Comparison of ENCODE assay signal across 17 cellular contexts in the genomic region with DNA sequence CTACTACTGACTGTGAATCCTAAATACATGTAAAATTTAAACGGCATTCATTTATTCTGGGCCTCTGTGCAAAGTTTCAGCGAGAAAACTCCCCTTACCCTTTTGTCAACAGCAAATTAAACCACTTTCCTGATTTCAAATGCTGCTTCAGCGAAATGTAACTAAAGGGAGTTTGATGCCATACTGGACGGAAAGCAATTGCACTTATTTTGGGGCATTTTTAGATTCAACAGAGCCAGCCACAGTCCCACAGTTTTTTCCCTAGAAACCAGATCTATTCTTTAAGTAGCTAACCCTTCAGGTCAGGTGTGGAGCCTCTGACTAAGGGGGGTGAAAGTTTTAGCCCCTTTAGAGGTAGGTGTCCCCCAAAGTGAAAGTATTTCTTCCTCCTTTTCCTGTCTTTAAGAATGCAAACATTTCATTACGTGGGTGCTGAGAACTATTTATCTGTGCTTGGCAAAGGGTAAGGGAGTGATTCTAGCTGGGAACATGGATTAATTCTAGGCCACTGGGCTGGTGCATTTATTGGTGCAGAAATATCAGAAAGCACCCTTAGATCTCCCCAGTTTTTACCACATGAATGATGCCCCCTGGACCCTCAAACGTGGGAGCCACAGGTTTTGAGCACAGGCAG.
DNase-seq lines count a peak whose midpoint lies in the region; ATAC-seq and TF ChIP-seq lines count a peak whose summit lies in the region.
"Had no signal": no experiment of that assay in that cellular context is flagged by ENCODE, and none has a peak within 500 bp of the region (broad histone marks: within the 10 kb centered on the region; RNA-seq: fewer than 3 reads in every experiment).

No MANE protein-coding gene starts in this region.

- CTCF ChIA-PET in IMR-90 (lab: Yijun Ruan, JAX), result interaction anchor here (0.6 to 2.3 kb wide), 3 partner anchors 84 to 196 kb away, joined by 3 to 7 read pairs (median 3); no protein-coding TSS in a partner anchor
- CTCF ChIA-PET in activated CD4-positive, alpha-beta T cell treated with anti-CD3 and anti-CD28 coated beads for 36 hours (lab: Charles Lee), result no interaction called here

- peaks cover 20% of the 10 kb centered on the region for H3K9me1 ChIP-seq in IMR-90 (ENCODE audit: insufficient read depth, low read length)

- dilution Hi-C loops in IMR-90 (cut with HindIII; ENCODE audit: low sequenced_read_pairs, unreplicated experiment), result no loop called here

- no peak for TF ChIP-seq POLR2A in IMR-90 (IDR thresholded peaks at IDR 0.05; ENCODE audit: low read depth, low read length)

- H3K18ac ChIP-seq in IMR-90 (ENCODE audit: low read depth, low read length), result peak overlapping the region; percentile 42; the same call in 1 of the 2 replicates

- H3K27ac ChIP-seq in 22Rv1 (peak overlapping the region; percentile 35), IMR-90 (ENCODE audit: insufficient read depth, low read length) (no peak overlapping the region)
- H3K27ac ChIP-seq: prostate gland, tibial nerve had no signal

- peak overlapping the region; percentile 80 for H2AFZ ChIP-seq in IMR-90 (replicated peaks; ENCODE audit: low read length, poor library complexity)

- 0 out of 2 replicates have a peak, but pooled peaks cover 2% of the 10 kb centered on the region for H3K27me3 ChIP-seq in IMR-90 (ENCODE audit: control insufficient read depth, insufficient read depth, low read length)
- H3K27me3 ChIP-seq: MG63, tibial nerve had no signal

- peak overlapping the region; percentile 47; the same call in 1 of the 2 replicates for H4K91ac ChIP-seq in IMR-90 (ENCODE audit: insufficient read depth, low read depth, low read length)

- H3K4ac ChIP-seq in IMR-90 (ENCODE audit: low read depth, low read length), result peak overlapping the region; percentile 83

- no peaks in the 10 kb centered on the region for H3K9me3 ChIP-seq in IMR-90 (ENCODE audit: control insufficient read depth, insufficient read depth, low read length)
- H3K9me3 ChIP-seq: MG63, prostate gland, tibial nerve had no signal

- peaks cover 18% of the 10 kb centered on the region for H3K4me1 ChIP-seq in IMR-90 (ENCODE audit: control insufficient read depth, insufficient read depth, low read length)
- H3K4me1 ChIP-seq: prostate gland had no signal

- H3K4me3 Mint-ChIP-seq in chondrocyte (ENCODE audit: unreplicated experiment) (no peak overlapping the region), osteocyte (ENCODE audit: unreplicated experiment) (no peak overlapping the region)
- H3K4me3 Mint-ChIP-seq in activated CD4-positive, alpha-beta T cell treated with anti-CD3 and anti-CD28 coated beads for 36 hours, result no peak overlapping the region
- H3K4me3 Mint-ChIP-seq: activated naive CD4-positive, alpha-beta T cell treated with anti-CD3 and anti-CD28 coated beads, Interleukin-2, amount 50 U/mL, for 24 hours; CD4-positive, alpha-beta memory T cell; natural killer cell had no signal

- H3K23ac ChIP-seq in IMR-90 (ENCODE audit: low read depth, low read length), result peak overlapping the region; percentile 37; the same call in 1 of the 2 replicates

- H4K5ac ChIP-seq in IMR-90 (ENCODE audit: low read depth, low read length), result peak overlapping the region; percentile 10; the same call in 1 of the 2 replicates

- TF ChIP-seq RAD21 in IMR-90 (IDR thresholded peaks at IDR 0.05; ENCODE audit: low read length), result no peak

- H3K27me3 Mint-ChIP-seq in chondrocyte (ENCODE audit: low read depth), result no peaks in the 10 kb centered on the region
- no peaks in the 10 kb centered on the region for H3K27me3 Mint-ChIP-seq in osteocyte (ENCODE audit: unreplicated experiment)
- H3K27me3 Mint-ChIP-seq in activated CD4-positive, alpha-beta T cell treated with anti-CD3 and anti-CD28 coated beads for 36 hours, result peaks cover 2% of the 10 kb centered on the region
- H3K27me3 Mint-ChIP-seq: CD4-positive, alpha-beta memory T cell had no signal

- no TSS peak for BruUV-seq in IMR-90 (replicated peaks; lab: Mats Ljungman, UMichigan)

- peak overlapping the region; percentile 43; the same call in 1 of the 2 replicates for H3K14ac ChIP-seq in IMR-90 (replicated peaks; ENCODE audit: low read depth, low read length)

- peak overlapping the region; percentile 94 for H2BK20ac ChIP-seq in IMR-90 (ENCODE audit: low read depth, low read length)

- peak; percentile 19; the same call in 1 of the 2 replicates for ATAC-seq in IMR-90 (ENCODE audit: low read depth)
- ATAC-seq in activated CD4-positive, alpha-beta T cell treated with anti-CD3 and anti-CD28 coated beads for 36 hours, result no peak
- ATAC-seq in HG02623 (IDR thresholded peaks at IDR 0.05; ENCODE audit: unreplicated experiment), result no peak
- ATAC-seq: natural killer cell had no signal

- no peak overlapping the region; the same call in 1 of the 2 replicates for H3K9ac ChIP-seq in IMR-90 (ENCODE audit: low read depth, low read length)

- peak overlapping the region; percentile 18; the same call in 1 of the 2 replicates for H2AK5ac ChIP-seq in IMR-90 (ENCODE audit: low read depth, low read length)

- H2BK5ac ChIP-seq in IMR-90 (ENCODE audit: low read depth, low read length, poor library complexity, severe bottlenecking), result peak overlapping the region; percentile 69

- H4K20me1 ChIP-seq in IMR-90 (ENCODE audit: insufficient read depth, low read length), result no peaks in the 10 kb centered on the region

- no peaks in the 10 kb centered on the region for H3K9me3 Mint-ChIP-seq in chondrocyte (ENCODE audit: low read depth)
- no peaks in the 10 kb centered on the region for H3K9me3 Mint-ChIP-seq in osteocyte (ENCODE audit: unreplicated experiment)
- no peaks in the 10 kb centered on the region for H3K9me3 Mint-ChIP-seq in activated CD4-positive, alpha-beta T cell treated with anti-CD3 and anti-CD28 coated beads for 36 hours (ENCODE audit: low read depth)
- H3K9me3 Mint-ChIP-seq: activated naive CD4-positive, alpha-beta T cell treated with anti-CD3 and anti-CD28 coated beads, Interleukin-2, amount 50 U/mL, for 24 hours; CD4-positive, alpha-beta memory T cell; natural killer cell had no signal

- peak overlapping the region; percentile 87 for H2BK120ac ChIP-seq in IMR-90 (ENCODE audit: low read depth, low read length)

- peak overlapping the region; percentile 76; the same call in 1 of the 2 replicates for H3K4me2 ChIP-seq in IMR-90 (ENCODE audit: low read depth, low read length)

- peaks cover 42% of the 10 kb centered on the region for H3K4me1 Mint-ChIP-seq in chondrocyte (ENCODE audit: low read depth)
- peaks cover 30% of the 10 kb centered on the region for H3K4me1 Mint-ChIP-seq in osteocyte (ENCODE audit: unreplicated experiment)
- no peaks in the 10 kb centered on the region for H3K4me1 Mint-ChIP-seq in activated CD4-positive, alpha-beta T cell treated with anti-CD3 and anti-CD28 coated beads for 36 hours
- H3K4me1 Mint-ChIP-seq: activated naive CD4-positive, alpha-beta T cell treated with anti-CD3 and anti-CD28 coated beads, Interleukin-2, amount 50 U/mL, for 24 hours; natural killer cell had no signal

- no peak overlapping the region for H2AK9ac ChIP-seq in IMR-90 (replicated peaks; ENCODE audit: low read depth, low read length, poor library complexity)

- peak overlapping the region in 1 of 2 experiments; percentile 65; a peak in 3 of 4 replicates for H4K8ac ChIP-seq in IMR-90 (ENCODE audit: low read depth in 2 of 2, low read length in 2 of 2)

- H3K36me3 ChIP-seq in IMR-90 (ENCODE audit: control insufficient read depth, insufficient read depth, low read length), result no peaks in the 10 kb centered on the region
- H3K36me3 ChIP-seq: MG63, prostate gland, tibial nerve had no signal

- H3K27ac Mint-ChIP-seq in chondrocyte (ENCODE audit: unreplicated experiment), result peak overlapping the region; percentile 97
- H3K27ac Mint-ChIP-seq in osteocyte (ENCODE audit: unreplicated experiment), result peak overlapping the region; percentile 86
- H3K27ac Mint-ChIP-seq in activated CD4-positive, alpha-beta T cell treated with anti-CD3 and anti-CD28 coated beads for 36 hours, result no peak overlapping the region
- H3K27ac Mint-ChIP-seq: activated naive CD4-positive, alpha-beta T cell treated with anti-CD3 and anti-CD28 coated beads, Interleukin-2, amount 50 U/mL, for 24 hours; natural killer cell had no signal

- WGBS in IMR-90 (ENCODE audit: extremely low coverage in 2 of 2, insufficient read length in 1 of 2), 2 experiments, result no CpG with 5 or more reads among the region's 6 CpGs

- H3K36me3 Mint-ChIP-seq in chondrocyte (ENCODE audit: low read depth), result no peaks in the 10 kb centered on the region
- H3K36me3 Mint-ChIP-seq in osteocyte (ENCODE audit: unreplicated experiment), result no peaks in the 10 kb centered on the region
- no peaks in the 10 kb centered on the region for H3K36me3 Mint-ChIP-seq in activated CD4-positive, alpha-beta T cell treated with anti-CD3 and anti-CD28 coated beads for 36 hours (ENCODE audit: low read depth)
- H3K36me3 Mint-ChIP-seq: activated naive CD4-positive, alpha-beta T cell treated with anti-CD3 and anti-CD28 coated beads, Interleukin-2, amount 50 U/mL, for 24 hours; CD4-positive, alpha-beta memory T cell; natural killer cell had no signal

- TF ChIP-seq CTCF in 22Rv1 (IDR thresholded peaks at IDR 0.05) (no peak), IMR-90 (conservative IDR thresholded peaks at IDR 0.05; ENCODE audit: low read depth, low read length) (no peak), chondrocyte (IDR thresholded peaks at IDR 0.05) (no peak), osteocyte (IDR thresholded peaks at IDR 0.05) (no peak), foreskin fibroblast (IDR thresholded peaks at IDR 0.05; ENCODE audit: low read depth, low read length) (no peak)

- POLR2A ChIA-PET in IMR-90 (lab: Charles Lee; ENCODE audit: unreplicated experiment), result no interaction called here
- POLR2A ChIA-PET in activated CD4-positive, alpha-beta T cell treated with anti-CD3 and anti-CD28 coated beads for 36 hours (lab: Charles Lee), result no interaction called here

- H3K4me3 ChIP-seq in IMR-90 (ENCODE audit: insufficient read depth, low read depth, low read length), result no peak overlapping the region
- H3K4me3 ChIP-seq in foreskin fibroblast (ENCODE audit: low read depth in 1 of 2, low read length in 2 of 2), result no peak overlapping the region
- H3K4me3 ChIP-seq: MG63, prostate gland, tibial nerve had no signal

- peak overlapping the region; percentile 22; the same call in 1 of the 2 replicates for H3K56ac ChIP-seq in IMR-90 (ENCODE audit: extremely low read depth, insufficient read depth, low read length)

- no peaks in the 10 kb centered on the region for H3K79me1 ChIP-seq in IMR-90 (ENCODE audit: low read depth in 1 of 2, low read length in 2 of 2)

- DNase-seq in IMR-90 (no peak), chondrocyte (ENCODE audit: low spot score) (no peak), osteocyte (ENCODE audit: extremely low spot score, unreplicated experiment) (no peak), amniotic stem cell (lab: John Stamatoyannopoulos, UW) (no peak), foreskin fibroblast (no peak)
- no peak for DNase-seq in activated CD4-positive, alpha-beta T cell treated with anti-CD3 and anti-CD28 coated beads for 36 hours
- DNase-seq: activated CD4-positive, alpha-beta T cell treated with anti-CD3 and anti-CD28 coated beads, Interleukin-2, amount 50 U/mL, for 4 hours; CD4-positive, alpha-beta memory T cell; DND-41; erythroblast; natural killer cell had no signal

- intact Hi-C loops in IMR-90 (cut with micrococcal nuclease), result no loop called here
- intact Hi-C loops in activated CD4-positive, alpha-beta T cell treated with anti-CD3 and anti-CD28 coated beads for 36 hours (cut with DNase I, micrococcal nuclease), result no loop called here

- in situ Hi-C loops in IMR-90 (cut with MboI; ENCODE audit: low sequenced_read_pairs), result no loop called here

- H2BK15ac ChIP-seq in IMR-90 (ENCODE audit: low read depth, low read length), result peak overlapping the region; percentile 37; the same call in 1 of the 3 replicates
